Comparison of ENCODE assay signal across 7 cellular contexts in genomic region chr9:5915438-5915837, GRCh38. TPM values are rescaled to one million over a fixed set of nuclear protein-coding genes. Genes with fewer than 3 reads are reported as not detected.
"Had no signal": no experiment of that assay in that cellular context is flagged by ENCODE, and none has a peak within 500 bp of the region (broad histone marks: within the 10 kb centered on the region; RNA-seq: fewer than 3 reads in every experiment).

No MANE protein-coding gene starts in this region.

- ATAC-seq: GM23338, HepG2 had no signal

- DNase-seq: H9, HCEC 1CT, KBM-7 had no signal

- H3K4me1 Mint-ChIP-seq: GM23338, H9 had no signal

- H3K9me3 Mint-ChIP-seq: GM23338, H9 had no signal

- H3K27ac Mint-ChIP-seq: GM23338, H9, IgD-negative memory B cell had no signal

- H3K27me3 Mint-ChIP-seq: IgD-negative memory B cell had no signal

- H3K4me3 Mint-ChIP-seq: GM23338, H9, IgD-negative memory B cell had no signal

RNA-seq across cellular contexts. Expression of gene MLANA, which starts 24.7 kb away (rescaled TPM):
- total RNA-seq: GM23338, H1, H9 had no signal
